In genomic region chr7:143372070-143372469, GRCh38 we compare ENCODE assay signal across 8 cellular contexts. TPM values are rescaled to one million over a fixed set of nuclear protein-coding genes. Genes with fewer than 3 reads are reported as not detected.
DNase-seq lines count a peak whose midpoint lies in the region; ATAC-seq and TF ChIP-seq lines count a peak whose summit lies in the region.

No MANE protein-coding gene starts in this region.

- peaks cover 50% of the 10 kb centered on the region for H3K4me1 ChIP-seq in Caco-2
- no peaks in the 10 kb centered on the region for H3K4me1 ChIP-seq in aorta (ENCODE audit: control insufficient read depth in 1 of 2, insufficient read depth in 2 of 2, low read length in 2 of 2)

- peak in 1 of 2 experiments; percentile 31 for DNase-seq in Caco-2
- peak; percentile 74 for DNase-seq in NCI-H226
- peak; percentile 51 for DNase-seq in activated naive CD4-positive, alpha-beta T cell treated with anti-CD3 and anti-CD28 coated beads, Interleukin-2, amount 10 ng/mL, durations not matched to agents 7 days and 5 days
- DNase-seq in kidney tubule cell (ENCODE audit: low spot score) = peak; percentile 72
- peak; percentile 75 to 91 for DNase-seq in aorta
- no peak for DNase-seq in retina
- no peak for DNase-seq in GM13976 (ENCODE audit: low spot score)

- CTCF ChIA-PET in Caco-2 (lab: Charles Lee) = interaction anchor here (0.6 to 2.3 kb wide), 5 partner anchors 8 to 132 kb away, joined by 3 to 9 read pairs (median 5); partner anchors contain the start of genes EPHA1 and GSTK1
- CTCF ChIA-PET in activated naive CD4-positive, alpha-beta T cell treated with anti-CD3 and anti-CD28 coated beads, Interleukin-2, amount 10 ng/mL, durations not matched to agents 7 days and 5 days (lab: Charles Lee) = interaction anchor here (0.8 to 3.1 kb wide), 7 partner anchors 12 to 784 kb away, joined by 3 to 10 read pairs (median 4); no protein-coding TSS in a partner anchor

- BruUV-seq in Caco-2 (replicated peaks; lab: Mats Ljungman, UMichigan) = no TSS peak

- H3K36me3 Mint-ChIP-seq in Caco-2 (ENCODE audit: insufficient read depth, unreplicated experiment) = peaks cover 11% of the 10 kb centered on the region
- H3K36me3 Mint-ChIP-seq in activated naive CD4-positive, alpha-beta T cell treated with anti-CD3 and anti-CD28 coated beads, Interleukin-2, amount 10 ng/mL, durations not matched to agents 7 days and 5 days = no peaks in the 10 kb centered on the region

- no peaks in the 10 kb centered on the region for H3K27me3 Mint-ChIP-seq in Caco-2 (ENCODE audit: insufficient read depth, unreplicated experiment)
- peaks cover 22% of the 10 kb centered on the region for H3K27me3 Mint-ChIP-seq in activated naive CD4-positive, alpha-beta T cell treated with anti-CD3 and anti-CD28 coated beads, Interleukin-2, amount 10 ng/mL, durations not matched to agents 7 days and 5 days

- in situ Hi-C loops in GM13976 (cut with MboI; ENCODE audit: low sequenced_read_pairs, unreplicated experiment) = no loop called here

- H3K36me3 ChIP-seq in Caco-2 (ENCODE audit: control insufficient read depth, insufficient read depth, low read length) (no peaks in the 10 kb centered on the region), aorta (ENCODE audit: control insufficient read depth in 1 of 2, insufficient read depth in 2 of 2, low read length in 1 of 2) (no peaks in the 10 kb centered on the region)

- TF ChIP-seq CTCF in Caco-2 (IDR thresholded peaks at IDR 0.05; ENCODE audit: insufficient read depth in 1 of 2, low read depth in 1 of 2, low read length in 1 of 2, severe bottlenecking in 1 of 2, unreplicated experiment in 1 of 2) (no peak), GM13976 (IDR thresholded peaks at IDR 0.05; ENCODE audit: borderline replicate concordance, control extremely low read depth, extremely low read depth, insufficient read depth, missing control alignments) (no peak)

- H3K4me1 Mint-ChIP-seq in Caco-2 (ENCODE audit: low read depth, unreplicated experiment) = peaks cover 46% of the 10 kb centered on the region
- peaks cover 46% of the 10 kb centered on the region for H3K4me1 Mint-ChIP-seq in activated naive CD4-positive, alpha-beta T cell treated with anti-CD3 and anti-CD28 coated beads, Interleukin-2, amount 10 ng/mL, durations not matched to agents 7 days and 5 days

- no peaks in the 10 kb centered on the region for H3K9me3 ChIP-seq in Caco-2
- no peaks in the 10 kb centered on the region for H3K9me3 ChIP-seq in aorta (ENCODE audit: control insufficient read depth, low read length)

- H3K9me3 Mint-ChIP-seq in Caco-2 (ENCODE audit: unreplicated experiment) = no peaks in the 10 kb centered on the region
- no peaks in the 10 kb centered on the region for H3K9me3 Mint-ChIP-seq in activated naive CD4-positive, alpha-beta T cell treated with anti-CD3 and anti-CD28 coated beads, Interleukin-2, amount 10 ng/mL, durations not matched to agents 7 days and 5 days

- H3K27ac ChIP-seq in aorta (ENCODE audit: low read depth in 1 of 2, low read length in 2 of 2) = no peak overlapping the region

- H3K4me3 ChIP-seq in Caco-2 (ENCODE audit: low read depth, low read length) (no peak overlapping the region), aorta (ENCODE audit: low read length in 2 of 2) (no peak overlapping the region)

- POLR2A ChIA-PET in Caco-2 (lab: Charles Lee) = interaction anchor here (0.6 kb wide), 1 partner anchor 8 kb away, joined by 3 read pairs; no protein-coding TSS in a partner anchor

- H3K27me3 ChIP-seq in Caco-2 (replicated peaks; ENCODE audit: control insufficient read depth, insufficient read depth, low read length) = no peaks in the 10 kb centered on the region
- no peaks in the 10 kb centered on the region for H3K27me3 ChIP-seq in aorta (ENCODE audit: control insufficient read depth in 1 of 2, insufficient read depth in 2 of 2, low read length in 1 of 2)

- 27 to 32% methylated on average over 4 of the region's 4 CpGs for WGBS in aorta, 2 donors

- H3K4me3 Mint-ChIP-seq in Caco-2 (ENCODE audit: unreplicated experiment) = no peak overlapping the region
- H3K4me3 Mint-ChIP-seq in activated naive CD4-positive, alpha-beta T cell treated with anti-CD3 and anti-CD28 coated beads, Interleukin-2, amount 10 ng/mL, durations not matched to agents 7 days and 5 days = no peak overlapping the region

- H3K27ac Mint-ChIP-seq in Caco-2 (ENCODE audit: unreplicated experiment) = peak overlapping the region; percentile 96
- peak overlapping the region; percentile 60 for H3K27ac Mint-ChIP-seq in activated naive CD4-positive, alpha-beta T cell treated with anti-CD3 and anti-CD28 coated beads, Interleukin-2, amount 10 ng/mL, durations not matched to agents 7 days and 5 days

- peak; percentile 44 for ATAC-seq in aorta (ENCODE audit: low FRiP score)
- ATAC-seq in HG03442 (IDR thresholded peaks at IDR 0.05; ENCODE audit: unreplicated experiment) = no peak

- intact Hi-C loops in Caco-2 (cut with micrococcal nuclease; ENCODE audit: unreplicated experiment) (no loop called here), aorta (cut with DNase I) (no loop called here)

RNA-seq across cellular contexts. Expression of gene ZYX, which starts 9.1 kb away (rescaled TPM):
- total RNA-seq in Caco-2 (2022) (147 and 160 TPM in 2 replicates), aorta (100 to 1,000 TPM; 307 to 499 TPM)
- polyA plus RNA-seq in aorta = 100 to 1,000 TPM; 131 to 305 TPM

RNA-seq across cellular contexts. Expression of gene FAM131B, which starts 9.6 kb away (rescaled TPM):
- total RNA-seq in Caco-2 (2022) (20.2 and 22.3 TPM in 2 replicates), aorta (1 to 10 TPM; 2.8 to 3.8 TPM)
- 1 to 10 TPM in 1 of 2 donors, under 1 TPM in 1; 0.41 to 1.0 TPM for polyA plus RNA-seq in aorta

RNA-seq across cellular contexts. Expression of gene EPHA1, which starts 36.6 kb away (rescaled TPM):
- total RNA-seq in Caco-2 (2022) (66.6 and 69.2 TPM in 2 replicates), aorta (under 1 TPM; 0.21 to 0.45 TPM)
- polyA plus RNA-seq in aorta = 1 to 10 TPM in 1 of 2 donors, under 1 TPM in 1; 0.20 to 1.9 TPM

RNA-seq across cellular contexts. Expression of gene CLCN1, which starts 56.2 kb away (rescaled TPM):
- 1.8 and 1.9 TPM in 2 replicates for total RNA-seq in Caco-2 (2022)
- not detected for total RNA-seq in aorta
- polyA plus RNA-seq in aorta = not detected

Comparison
In these comparisons a context has a peak if more than half of its experiments do, and no peak if none do; other contexts are left out.
1. DNase-seq: peak in NCI-H226 (single experiment), activated naive CD4-positive, alpha-beta T cell treated with anti-CD3 and anti-CD28 coated beads, Interleukin-2, amount 10 ng/mL, durations not matched to agents 7 days and 5 days (single experiment), kidney tubule cell (single experiment) and aorta (2 of 2); none in retina (single experiment) and GM13976 (single experiment).
2. RNA of gene EPHA1, which starts 36.6 kb away (total RNA-seq): 66.6 to 69.2 TPM in Caco-2; 0.21 to 0.45 TPM in aorta; every median in the first group is over 10 times any median in the second.